21 cellular contexts compared by ENCODE assay signal in genomic region chr9:26012797-26013594, GRCh38.
DNase-seq lines count a peak whose midpoint lies in the region; ATAC-seq and TF ChIP-seq lines count a peak whose summit lies in the region.
"Had no signal": no experiment of that assay in that cellular context is flagged by ENCODE, and none has a peak within 500 bp of the region (broad histone marks: within the 10 kb centered on the region; RNA-seq: fewer than 3 reads in every experiment).

No MANE protein-coding gene starts in this region.

- H3K9me3 Mint-ChIP-seq in MCF 10A (ENCODE audit: unreplicated experiment), result peaks cover 4% of the 10 kb centered on the region

- ATAC-seq in GM19395 (IDR thresholded peaks at IDR 0.05; ENCODE audit: unreplicated experiment), result no peak

- H2AFZ ChIP-seq in mammary epithelial cell (ENCODE audit: low read depth, low read length), result no peak overlapping the region
- H2AFZ ChIP-seq: PC-9 had no signal

- in situ Hi-C loops in mammary epithelial cell (cut with MboI; ENCODE audit: low sequenced_read_pairs in 2 of 2), result no loop called here

- CTCF ChIA-PET in MCF 10A (lab: Yijun Ruan, JAX), result no interaction called here
- CTCF ChIA-PET in mammary epithelial cell (lab: Charles Lee; ENCODE audit: low non-redundant PET), result no interaction called here

- H4K20me1 ChIP-seq in mammary epithelial cell (ENCODE audit: insufficient read depth, low read length), result no peaks in the 10 kb centered on the region

- no TSS peak for BruUV-seq in MCF 10A (replicated peaks; lab: Mats Ljungman, UMichigan)
- BruUV-seq in mammary epithelial cell (replicated peaks; lab: Mats Ljungman, UMichigan), result no TSS peak

- no peaks in the 10 kb centered on the region for H3K36me3 Mint-ChIP-seq in MCF 10A (ENCODE audit: insufficient read depth, unreplicated experiment)
- H3K36me3 Mint-ChIP-seq: CD14-positive monocyte, IgD-negative memory B cell had no signal

- POLR2A ChIA-PET in MCF 10A (lab: Yijun Ruan, JAX), result no interaction called here

- no peaks in the 10 kb centered on the region for H3K27me3 ChIP-seq in mammary epithelial cell (ENCODE audit: insufficient read depth, low read length)
- H3K27me3 ChIP-seq: testis had no signal

- H3K9ac ChIP-seq in mammary epithelial cell (ENCODE audit: insufficient read depth, low read length), result no peak overlapping the region

- no peaks in the 10 kb centered on the region for H3K36me3 ChIP-seq in mammary epithelial cell (ENCODE audit: insufficient read depth, low read length)

- H3K79me2 ChIP-seq in mammary epithelial cell (ENCODE audit: insufficient read depth, low read length), result no peaks in the 10 kb centered on the region

- DNase-seq in MCF 10A (ENCODE audit: unreplicated experiment) (peak; percentile 22), mammary epithelial cell (no peak), NCI-H226 (peak; percentile 42), choroid plexus epithelial cell (ENCODE audit: low read depth) (peak; percentile 4), NCI-H146 treated with DMSO at 0.1 percent for 48 hours (lab: John Stamatoyannopoulos, UW; ENCODE audit: unreplicated experiment) (no peak), islet precursor cell (no peak), activated gamma-delta T cell treated with Interleukin-2 at 50 U/mL for 16 hours (no peak)
- DNase-seq: activated gamma-delta T cell, anterior cingulate cortex, DMS153, hypothalamus, midbrain, NCI-H1105 treated with DMSO at 0.1 percent for 48 hours, NCI-H526 treated with DMSO at 0.1 percent for 48 hours, PC-9, testis had no signal

- 90% methylated on average over 3 of the region's 3 CpGs for WGBS in mammary epithelial cell (ENCODE audit: low coverage, missing lambda C conversion rate)

- no peak overlapping the region for H3K4me3 Mint-ChIP-seq in MCF 10A (ENCODE audit: unreplicated experiment)
- H3K4me3 Mint-ChIP-seq: CD14-positive monocyte, IgD-negative memory B cell had no signal

- intact Hi-C loops in MCF 10A (cut with micrococcal nuclease) (no loop called here), mammary epithelial cell (cut with micrococcal nuclease) (no loop called here)

- H3K9me3 ChIP-seq in mammary epithelial cell (replicated peaks; ENCODE audit: insufficient read depth, low read length), result no peaks in the 10 kb centered on the region
- H3K9me3 ChIP-seq: testis had no signal

- no peaks in the 10 kb centered on the region for H3K27me3 Mint-ChIP-seq in MCF 10A (ENCODE audit: insufficient read depth, unreplicated experiment)
- H3K27me3 Mint-ChIP-seq: IgD-negative memory B cell had no signal

- H3K4me2 ChIP-seq in mammary epithelial cell (ENCODE audit: insufficient read depth, low read depth, low read length), result no peak overlapping the region
- H3K4me2 ChIP-seq: PC-9 had no signal

- H3K27ac ChIP-seq in mammary epithelial cell (ENCODE audit: insufficient read depth, low read depth, low read length), result no peak overlapping the region
- H3K27ac ChIP-seq: 22Rv1, PC-9, SK-N-MC, testis had no signal

- TF ChIP-seq CTCF in MCF 10A (IDR thresholded peaks at IDR 0.05; ENCODE audit: unreplicated experiment) (no peak), mammary epithelial cell (conservative IDR thresholded peaks at IDR 0.05 in 1 of 2, IDR thresholded peaks at IDR 0.05 in 1 of 2; ENCODE audit: extremely low read depth in 1 of 2, insufficient read depth in 1 of 2, low read depth in 1 of 2, low read length in 2 of 2) (no peak), choroid plexus epithelial cell (conservative IDR thresholded peaks at IDR 0.05; ENCODE audit: low read depth, low read length) (no peak)

- H3K4me3 ChIP-seq in mammary epithelial cell (replicated peaks in 1 of 3; ENCODE audit: insufficient read depth in 1 of 3, low read depth in 2 of 3, low read length in 3 of 3) (no peak overlapping the region), choroid plexus epithelial cell (ENCODE audit: low read depth, low read length) (no peak overlapping the region)
- H3K4me3 ChIP-seq: PC-9, SK-N-MC, testis had no signal

- dilution Hi-C loops in mammary epithelial cell (cut with HindIII; ENCODE audit: low sequenced_read_pairs), result no loop called here

- H3K27ac Mint-ChIP-seq in MCF 10A (ENCODE audit: low read depth, unreplicated experiment), result no peak overlapping the region
- H3K27ac Mint-ChIP-seq: CD14-positive monocyte had no signal

- H3K4me1 Mint-ChIP-seq in MCF 10A (ENCODE audit: insufficient read depth, unreplicated experiment), result no peaks in the 10 kb centered on the region
- H3K4me1 Mint-ChIP-seq: CD14-positive monocyte, IgD-negative memory B cell had no signal

- no peaks in the 10 kb centered on the region for H3K4me1 ChIP-seq in mammary epithelial cell (ENCODE audit: insufficient read depth, low read length)
- H3K4me1 ChIP-seq: testis had no signal

Comparison
In these comparisons a context has a peak if more than half of its experiments do, and no peak if none do; other contexts are left out.
1. DNase-seq: peak in MCF 10A (single experiment), NCI-H226 (single experiment) and choroid plexus epithelial cell (single experiment); none in mammary epithelial cell (single experiment), NCI-H146 treated with DMSO at 0.1 percent for 48 hours (single experiment), islet precursor cell (single experiment) and activated gamma-delta T cell treated with Interleukin-2 at 50 U/mL for 16 hours (single experiment).